In genomic region chr3:17742092-17742836, GRCh38 we compare ENCODE assay signal across 1 cellular context.
TF ChIP-seq lines count a peak whose summit lies in the region.

Gene TBC1D5, minus strand, starts transcription at chr3:17742631. Its CDS starts 234,061 bp downstream, at chr3:17508570.

TF ChIP-seq in K562, 482 proteins besides CTCF, POLR2A, EP300 and RAD21 (continued from another document and continues in another):
- TF ChIP-seq MGA (IDR thresholded peaks at IDR 0.05) (peak; percentile 71), CBFB (CRISPR knock-in tag; IDR thresholded peaks at IDR 0.05) (no peak), MIER1 (IDR thresholded peaks at IDR 0.05; ENCODE audit: low read depth) (no peak), ZFX (CRISPR knock-in tag; IDR thresholded peaks at IDR 0.05) (peak; percentile 93), ELF1 (tag; IDR thresholded peaks at IDR 0.05) (peak; percentile 88), KLF13 (tag; IDR thresholded peaks at IDR 0.05; ENCODE audit: borderline replicate concordance, low read depth) (peak; percentile 59; the same call in 1 of the 2 replicates), ZNF699 (CRISPR knock-in tag; IDR thresholded peaks at IDR 0.05; ENCODE audit: insufficient replicate concordance) (no peak), ZNF449 (CRISPR knock-in tag; IDR thresholded peaks at IDR 0.05) (peak; percentile 63; the same call in 1 of the 2 replicates), POLR3G (IDR thresholded peaks at IDR 0.05; ENCODE audit: extremely low read depth, insufficient read length, insufficient replicate concordance) (no peak), ZC3H11A (IDR thresholded peaks at IDR 0.05; ENCODE audit: low read depth, low read length) (no peak), TRIM24 (IDR thresholded peaks at IDR 0.05) (no peak; a peak in 2 of 4 replicates), RNF219 (CRISPR knock-in tag; IDR thresholded peaks at IDR 0.05) (no peak), ZKSCAN8 (CRISPR knock-in tag; IDR thresholded peaks at IDR 0.05) (no peak), ELK1 (CRISPR knock-in tag; IDR thresholded peaks at IDR 0.05) (no peak), ZZZ3 (IDR thresholded peaks at IDR 0.05) (no peak), ERF (CRISPR knock-in tag; IDR thresholded peaks at IDR 0.05) (peak; percentile 83), USF1 (CRISPR knock-in tag; IDR thresholded peaks at IDR 0.05) (peak; percentile 97), EWSR1 (IDR thresholded peaks at IDR 0.05; ENCODE audit: borderline replicate concordance, low read depth, partially characterized antibody) (no peak), ESRRA (IDR thresholded peaks at IDR 0.05; ENCODE audit: borderline replicate concordance, low read depth) (peak; percentile 60; the same call in 1 of the 2 replicates), BRF2 (IDR thresholded peaks at IDR 0.05; ENCODE audit: borderline replicate concordance, insufficient read depth, insufficient read length) (no peak), ZNF644 (tag; IDR thresholded peaks at IDR 0.05; ENCODE audit: low read depth) (no peak), MLLT1 (IDR thresholded peaks at IDR 0.05) (peak; percentile 74 to 86), CREB3L1 (IDR thresholded peaks at IDR 0.05; ENCODE audit: borderline replicate concordance, low read depth) (peak; percentile 81; the same call in 1 of the 2 replicates), CHAMP1 (IDR thresholded peaks at IDR 0.05) (no peak), SP2 (IDR thresholded peaks at IDR 0.05; ENCODE audit: extremely low read depth, low read depth, low read length, poor library complexity, severe bottlenecking) (no peak), TBP (optimal IDR thresholded peaks at IDR 0.05; ENCODE audit: low read depth, low read length) (peak; percentile 7), MEIS2 (IDR thresholded peaks at IDR 0.05; ENCODE audit: partially characterized antibody) (peak; percentile 96), CHD1 (IDR thresholded peaks at IDR 0.05; ENCODE audit: low read length) (no peak), CBX8 (IDR thresholded peaks at IDR 0.05; ENCODE audit: borderline replicate concordance, extremely low read depth, low read depth, low read length, poor library complexity, severe bottlenecking) (no peak), EHMT2 (IDR thresholded peaks at IDR 0.05) (no peak)
